Comparison of ENCODE assay signal across 1 cellular context in the genomic region with DNA sequence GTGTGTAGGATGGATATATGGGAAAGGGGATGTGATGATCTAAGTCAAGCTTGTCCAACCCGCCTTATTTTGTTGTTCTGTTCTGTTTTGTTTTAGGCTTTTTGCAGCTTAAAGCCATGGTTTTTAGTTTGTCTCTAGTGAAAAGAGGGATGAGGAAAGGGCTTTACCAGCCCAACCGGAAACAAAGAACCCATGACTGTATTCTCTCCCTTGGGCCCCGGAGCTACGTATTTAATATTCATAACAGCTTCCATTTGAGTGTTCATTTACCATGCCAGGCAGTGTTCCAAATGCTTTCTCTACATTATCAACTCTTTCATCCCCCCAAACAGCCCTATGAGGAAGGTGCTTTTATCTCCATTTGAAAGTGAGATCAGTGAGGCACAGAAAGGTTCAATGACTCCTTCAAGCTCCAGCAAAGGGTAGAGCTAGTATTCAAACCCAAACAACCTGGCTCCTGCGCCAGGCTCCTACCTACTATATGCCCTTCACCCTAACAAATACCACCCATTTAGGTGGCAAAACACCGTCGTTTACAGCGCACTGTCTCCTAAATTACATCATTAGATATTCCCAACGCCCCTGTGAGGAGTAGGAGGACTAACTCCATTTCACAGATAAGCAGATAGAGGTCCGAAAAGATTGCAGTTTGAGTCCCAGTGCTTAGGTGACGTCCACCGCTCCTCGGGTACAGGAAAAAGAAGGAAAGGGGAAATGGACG.
TF ChIP-seq lines count a peak whose summit lies in the region.

No MANE protein-coding gene starts in this region.

TF ChIP-seq in WTC11, 78 proteins besides CTCF, POLR2A, EP300 and RAD21 (continued from another document):
- TF ChIP-seq TEAD1 (CRISPR knock-in tag; IDR thresholded peaks at IDR 0.05), result no peak
- TF ChIP-seq KAT7 (CRISPR knock-in tag; IDR thresholded peaks at IDR 0.05; ENCODE audit: borderline replicate concordance), result no peak
- TF ChIP-seq HMGXB4 (CRISPR knock-in tag; IDR thresholded peaks at IDR 0.05), result no peak
- no peak for TF ChIP-seq GRHL2 (CRISPR knock-in tag; IDR thresholded peaks at IDR 0.05; ENCODE audit: insufficient replicate concordance, severe bottlenecking)
- TF ChIP-seq ZNF532 (CRISPR knock-in tag; IDR thresholded peaks at IDR 0.05; ENCODE audit: borderline replicate concordance), result no peak
- no peak for TF ChIP-seq ELF4 (CRISPR knock-in tag; IDR thresholded peaks at IDR 0.05; ENCODE audit: low read depth)
- TF ChIP-seq NFE2L1 (CRISPR knock-in tag; IDR thresholded peaks at IDR 0.05), result no peak
TF ChIP-seq in WTC11: peak in this region for 0.
